Comparison of ENCODE assay signal across 8 cellular contexts in the genomic region with DNA sequence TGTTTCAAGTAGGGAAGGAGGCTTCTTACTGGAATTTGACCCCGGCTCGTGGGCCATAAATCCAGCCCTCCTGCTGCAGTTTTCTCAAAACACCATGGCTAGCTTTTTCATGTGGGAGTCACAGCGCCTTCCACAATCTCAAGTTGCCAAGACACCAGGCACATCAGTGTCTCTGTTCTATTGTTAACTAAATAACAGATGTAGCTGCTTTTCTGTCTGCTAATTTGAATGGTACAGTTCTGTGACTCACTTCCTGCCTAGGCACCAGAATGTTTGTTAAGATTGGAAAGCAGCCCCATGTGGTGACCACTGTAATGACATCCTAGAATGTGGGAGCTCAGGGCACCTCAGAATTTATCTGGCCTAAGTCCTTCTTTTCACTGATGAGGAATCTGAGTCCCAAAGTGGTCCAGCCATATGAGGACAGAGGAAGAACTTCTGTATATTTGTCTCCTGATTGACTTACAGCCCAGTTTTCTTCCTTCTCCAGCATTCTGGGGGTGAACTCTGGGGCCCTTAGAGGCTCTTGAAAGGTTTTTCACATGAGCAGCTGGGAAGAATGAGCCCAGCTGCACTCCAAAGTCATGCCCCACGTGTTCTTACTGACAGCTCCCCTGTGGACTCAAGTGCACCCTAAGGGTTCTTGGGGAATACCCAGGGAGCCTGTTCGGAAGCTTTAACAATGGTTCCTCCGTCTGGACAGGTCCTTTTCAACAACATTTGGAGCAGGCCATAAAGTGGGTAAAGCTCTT. TPM values are rescaled to one million over a fixed set of nuclear protein-coding genes. Genes with fewer than 3 reads are reported as not detected.
DNase-seq lines count a peak whose midpoint lies in the region; ATAC-seq and TF ChIP-seq lines count a peak whose summit lies in the region.

No MANE protein-coding gene starts in this region.

- no peak for TF ChIP-seq POLR2A in ovary (IDR thresholded peaks at IDR 0.05)

- H3K4me3 ChIP-seq in AG10803 (ENCODE audit: low read length) (no peak overlapping the region), ovary (no peak overlapping the region)

- WGBS in ovary, 3 donors, result 72 to 77% (median 77%) methylated on average over 6 of the region's 6 CpGs

- no peaks in the 10 kb centered on the region for H3K27me3 Mint-ChIP-seq in mesothelial cell of epicardium (ENCODE audit: low read depth)

- intact Hi-C loops in ovary (cut with DNase I), result no loop called here

- no peaks in the 10 kb centered on the region for H3K27me3 ChIP-seq in ovary

- H3K9me3 ChIP-seq in ovary, result no peaks in the 10 kb centered on the region

- no peak overlapping the region for H3K4me3 Mint-ChIP-seq in mesothelial cell of epicardium

- no peaks in the 10 kb centered on the region for H3K36me3 ChIP-seq in ovary

- no peaks in the 10 kb centered on the region for H3K4me1 ChIP-seq in ovary (ENCODE audit: insufficient read depth)

- DNase-seq in AG10803 (ENCODE audit: low read depth) (peak; percentile 62), RKO (ENCODE audit: low spot score) (peak; percentile 87), caudate nucleus (lab: John Stamatoyannopoulos, UW) (peak in 4 of 61 donors; percentile 14 to 68 (median 36)), mesothelial cell of epicardium (ENCODE audit: low spot score in 2 of 2, unreplicated experiment in 2 of 2) (no peak), ovary (no peak)

- H3K36me3 Mint-ChIP-seq in mesothelial cell of epicardium, result peaks cover 15% of the 10 kb centered on the region

- TF ChIP-seq EP300 in ovary (IDR thresholded peaks at IDR 0.05), result no peak

- H3K27ac ChIP-seq in caudate nucleus (ENCODE audit: low read depth, low read length) (peak overlapping the region; percentile 79), ovary (no peak overlapping the region)

- peak; percentile 54 for TF ChIP-seq CTCF in AG10803 (conservative IDR thresholded peaks at IDR 0.05; ENCODE audit: low read length)
- peak; percentile 58 for TF ChIP-seq CTCF in mesothelial cell of epicardium (IDR thresholded peaks at IDR 0.05; ENCODE audit: unreplicated experiment)
- no peak for TF ChIP-seq CTCF in ovary (IDR thresholded peaks at IDR 0.05)

- H3K27ac Mint-ChIP-seq in mesothelial cell of epicardium, result peak overlapping the region; percentile 74

- no peaks in the 10 kb centered on the region for H3K9me3 Mint-ChIP-seq in mesothelial cell of epicardium

- peaks cover 60% of the 10 kb centered on the region for H3K4me1 Mint-ChIP-seq in mesothelial cell of epicardium

- ATAC-seq in GM18858 (IDR thresholded peaks at IDR 0.05; ENCODE audit: unreplicated experiment) (peak; percentile 62), HG03064 (IDR thresholded peaks at IDR 0.05; ENCODE audit: low read depth, unreplicated experiment) (peak; percentile 70), HG03460 (IDR thresholded peaks at IDR 0.05; ENCODE audit: unreplicated experiment) (no peak)

RNA-seq across cellular contexts. Expression of gene TRIM45, which starts 27.5 kb away (rescaled TPM):
- total RNA-seq in mesothelial cell of epicardium (39.1 to 41.5 TPM (median 40.0 TPM) in 3 replicates), ovary (1 to 10 TPM; 2.9 to 7.7 (median 6.6) TPM)
- 1 to 10 TPM; 4.9 to 5.4 TPM for polyA plus RNA-seq in ovary

RNA-seq across cellular contexts. Expression of gene TTF2, which starts 33.9 kb away (rescaled TPM):
- 38.4 to 40.6 TPM (median 40.6 TPM) in 3 replicates for total RNA-seq in mesothelial cell of epicardium
- 10 to 100 TPM in 6 of 7 donors, 1 to 10 TPM in 1; 8.2 to 14.0 (median 12.5) TPM for total RNA-seq in ovary
- polyA plus RNA-seq in ovary, result 1 to 10 TPM; 2.1 to 9.4 TPM

Comparison
In these comparisons a context has a peak if more than half of its experiments do, and no peak if none do; other contexts are left out.
1. DNase-seq: peak in AG10803 (single experiment) and RKO (single experiment); none in mesothelial cell of epicardium (0 of 2) and ovary (0 of 5).
2. CTCF ChIP-seq: peak in AG10803 (single experiment) and mesothelial cell of epicardium (single experiment); none in ovary (0 of 3).